Comparison of ENCODE assay signal across 1 cellular context in genomic region chr7:74305987-74306736, GRCh38.
TF ChIP-seq lines count a peak whose summit lies in the region.

No MANE protein-coding gene starts in this region.

TF ChIP-seq in H1, 55 proteins besides CTCF, POLR2A, EP300 and RAD21 (continued from another document):
- no peak for TF ChIP-seq SAP30 (IDR thresholded peaks at IDR 0.05; ENCODE audit: insufficient read depth, insufficient replicate concordance, low read length)
- no peak for TF ChIP-seq TAF1 (IDR thresholded peaks at IDR 0.05; ENCODE audit: low read depth, low read length)
- TF ChIP-seq TEAD4 (IDR thresholded peaks at IDR 0.05; ENCODE audit: low read depth, low read length): no peak
- TF ChIP-seq POU5F1 (IDR thresholded peaks at IDR 0.05; ENCODE audit: low read depth, low read length): no peak
- no peak for TF ChIP-seq POLR2AphosphoS5 (IDR thresholded peaks at IDR 0.05; ENCODE audit: low read depth, low read length)
